ENCODE assay signal across 1 cellular context in genomic region chr17:8162232-8162996, GRCh38.
TF ChIP-seq lines count a peak whose summit lies in the region.

A gene with protein sequence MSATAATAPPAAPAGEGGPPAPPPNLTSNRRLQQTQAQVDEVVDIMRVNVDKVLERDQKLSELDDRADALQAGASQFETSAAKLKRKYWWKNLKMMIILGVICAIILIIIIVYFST (minus strand): TSS chr17:8162948. CDS start chr17:8162879, 69 bp downstream.

TF ChIP-seq in HepG2, 621 proteins besides CTCF, POLR2A, EP300 and RAD21 (continued from another document and continues in another):
- TF ChIP-seq, protein P1, sequence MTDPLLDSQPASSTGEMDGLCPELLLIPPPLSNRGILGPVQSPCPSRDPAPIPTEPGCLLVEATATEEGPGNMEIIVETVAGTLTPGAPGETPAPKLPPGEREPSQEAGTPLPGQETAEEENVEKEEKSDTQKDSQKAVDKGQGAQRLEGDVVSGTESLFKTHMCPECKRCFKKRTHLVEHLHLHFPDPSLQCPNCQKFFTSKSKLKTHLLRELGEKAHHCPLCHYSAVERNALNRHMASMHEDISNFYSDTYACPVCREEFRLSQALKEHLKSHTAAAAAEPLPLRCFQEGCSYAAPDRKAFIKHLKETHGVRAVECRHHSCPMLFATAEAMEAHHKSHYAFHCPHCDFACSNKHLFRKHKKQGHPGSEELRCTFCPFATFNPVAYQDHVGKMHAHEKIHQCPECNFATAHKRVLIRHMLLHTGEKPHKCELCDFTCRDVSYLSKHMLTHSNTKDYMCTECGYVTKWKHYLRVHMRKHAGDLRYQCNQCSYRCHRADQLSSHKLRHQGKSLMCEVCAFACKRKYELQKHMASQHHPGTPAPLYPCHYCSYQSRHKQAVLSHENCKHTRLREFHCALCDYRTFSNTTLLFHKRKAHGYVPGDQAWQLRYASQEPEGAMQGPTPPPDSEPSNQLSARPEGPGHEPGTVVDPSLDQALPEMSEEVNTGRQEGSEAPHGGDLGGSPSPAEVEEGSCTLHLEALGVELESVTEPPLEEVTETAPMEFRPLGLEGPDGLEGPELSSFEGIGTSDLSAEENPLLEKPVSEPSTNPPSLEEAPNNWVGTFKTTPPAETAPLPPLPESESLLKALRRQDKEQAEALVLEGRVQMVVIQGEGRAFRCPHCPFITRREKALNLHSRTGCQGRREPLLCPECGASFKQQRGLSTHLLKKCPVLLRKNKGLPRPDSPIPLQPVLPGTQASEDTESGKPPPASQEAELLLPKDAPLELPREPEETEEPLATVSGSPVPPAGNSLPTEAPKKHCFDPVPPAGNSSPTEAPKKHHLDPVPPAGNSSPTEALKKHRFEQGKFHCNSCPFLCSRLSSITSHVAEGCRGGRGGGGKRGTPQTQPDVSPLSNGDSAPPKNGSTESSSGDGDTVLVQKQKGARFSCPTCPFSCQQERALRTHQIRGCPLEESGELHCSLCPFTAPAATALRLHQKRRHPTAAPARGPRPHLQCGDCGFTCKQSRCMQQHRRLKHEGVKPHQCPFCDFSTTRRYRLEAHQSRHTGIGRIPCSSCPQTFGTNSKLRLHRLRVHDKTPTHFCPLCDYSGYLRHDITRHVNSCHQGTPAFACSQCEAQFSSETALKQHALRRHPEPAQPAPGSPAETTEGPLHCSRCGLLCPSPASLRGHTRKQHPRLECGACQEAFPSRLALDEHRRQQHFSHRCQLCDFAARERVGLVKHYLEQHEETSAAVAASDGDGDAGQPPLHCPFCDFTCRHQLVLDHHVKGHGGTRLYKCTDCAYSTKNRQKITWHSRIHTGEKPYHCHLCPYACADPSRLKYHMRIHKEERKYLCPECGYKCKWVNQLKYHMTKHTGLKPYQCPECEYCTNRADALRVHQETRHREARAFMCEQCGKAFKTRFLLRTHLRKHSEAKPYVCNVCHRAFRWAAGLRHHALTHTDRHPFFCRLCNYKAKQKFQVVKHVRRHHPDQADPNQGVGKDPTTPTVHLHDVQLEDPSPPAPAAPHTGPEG (CRISPR knock-in tag; IDR thresholded peaks at IDR 0.05): no peak
- TF ChIP-seq MIER3 (CRISPR knock-in tag; IDR thresholded peaks at IDR 0.05; ENCODE audit: borderline replicate concordance) (no peak), MYPOP (CRISPR knock-in tag; IDR thresholded peaks at IDR 0.05) (no peak), SP2 (CRISPR knock-in tag; IDR thresholded peaks at IDR 0.05) (0 out of 2 replicates have a peak, but pooled peaks have one; percentile 48), ISL2 (CRISPR knock-in tag; IDR thresholded peaks at IDR 0.05) (no peak), ATF4 (CRISPR knock-in tag; IDR thresholded peaks at IDR 0.05) (no peak), GZF1 (CRISPR knock-in tag; IDR thresholded peaks at IDR 0.05) (no peak), ZBTB33 (CRISPR knock-in tag; IDR thresholded peaks at IDR 0.05) (no peak), ZNF709 (CRISPR knock-in tag; IDR thresholded peaks at IDR 0.05) (0 out of 2 replicates have a peak, but pooled peaks have one; percentile 64), THAP7 (CRISPR knock-in tag; IDR thresholded peaks at IDR 0.05) (0 out of 2 replicates have a peak, but pooled peaks have one; percentile 64), ZNF451 (CRISPR knock-in tag; IDR thresholded peaks at IDR 0.05) (no peak), ZNF292 (CRISPR knock-in tag; IDR thresholded peaks at IDR 0.05; ENCODE audit: borderline replicate concordance, low read depth) (no peak), SIX1 (CRISPR knock-in tag; IDR thresholded peaks at IDR 0.05; ENCODE audit: borderline replicate concordance) (no peak), ZNF691 (CRISPR knock-in tag; IDR thresholded peaks at IDR 0.05; ENCODE audit: borderline replicate concordance, low read depth) (0 out of 2 replicates have a peak, but pooled peaks have one; percentile 23), ZNF431 (CRISPR knock-in tag; IDR thresholded peaks at IDR 0.05; ENCODE audit: borderline replicate concordance, low read depth) (0 out of 2 replicates have a peak, but pooled peaks have one; percentile 30), ZBTB49 (CRISPR knock-in tag; IDR thresholded peaks at IDR 0.05; ENCODE audit: borderline replicate concordance) (no peak), ZNF354B (CRISPR knock-in tag; IDR thresholded peaks at IDR 0.05) (0 out of 2 replicates have a peak, but pooled peaks have one; percentile 46), NCOR1 (IDR thresholded peaks at IDR 0.05; ENCODE audit: borderline replicate concordance, low read length) (no peak), HHEX (CRISPR knock-in tag; IDR thresholded peaks at IDR 0.05) (no peak), KAT8 (CRISPR knock-in tag; IDR thresholded peaks at IDR 0.05) (no peak), DMAP1 (CRISPR knock-in tag; IDR thresholded peaks at IDR 0.05) (no peak; the same call in 1 of the 2 replicates), ZNF343 (CRISPR knock-in tag; IDR thresholded peaks at IDR 0.05) (peak; percentile 50; the same call in 1 of the 2 replicates), ZNF367 (CRISPR knock-in tag; IDR thresholded peaks at IDR 0.05; ENCODE audit: borderline replicate concordance) (no peak), ZBTB3 (CRISPR knock-in tag; IDR thresholded peaks at IDR 0.05; ENCODE audit: borderline replicate concordance, low read depth) (no peak), PAX8 (CRISPR knock-in tag; IDR thresholded peaks at IDR 0.05; ENCODE audit: borderline replicate concordance) (peak; percentile 29; the same call in 1 of the 2 replicates), ZKSCAN8 (CRISPR knock-in tag; IDR thresholded peaks at IDR 0.05; ENCODE audit: borderline replicate concordance) (no peak), MYC (CRISPR knock-in tag; IDR thresholded peaks at IDR 0.05; ENCODE audit: borderline replicate concordance) (peak; percentile 17; the same call in 1 of the 2 replicates), GLI4 (CRISPR knock-in tag; IDR thresholded peaks at IDR 0.05; ENCODE audit: borderline replicate concordance) (0 out of 2 replicates have a peak, but pooled peaks have one; percentile 35), ARHGAP35 (CRISPR knock-in tag; IDR thresholded peaks at IDR 0.05; ENCODE audit: borderline replicate concordance) (no peak), NFE2 (CRISPR knock-in tag; IDR thresholded peaks at IDR 0.05) (no peak), ISX (CRISPR knock-in tag; conservative IDR thresholded peaks at IDR 0.05) (no peak), SMAD9 (CRISPR knock-in tag; IDR thresholded peaks at IDR 0.05) (no peak), MLLT10 (CRISPR knock-in tag; IDR thresholded peaks at IDR 0.05) (no peak), ZNF263 (CRISPR knock-in tag; IDR thresholded peaks at IDR 0.05) (peak; percentile 70), ZBTB42 (CRISPR knock-in tag; IDR thresholded peaks at IDR 0.05) (no peak), CREM (IDR thresholded peaks at IDR 0.05) (no peak), CREM (CRISPR knock-in tag; IDR thresholded peaks at IDR 0.05) (no peak), ZNF264 (CRISPR knock-in tag; IDR thresholded peaks at IDR 0.05) (no peak), RORA (CRISPR knock-in tag; IDR thresholded peaks at IDR 0.05) (no peak)
- TF ChIP-seq, protein P2, sequence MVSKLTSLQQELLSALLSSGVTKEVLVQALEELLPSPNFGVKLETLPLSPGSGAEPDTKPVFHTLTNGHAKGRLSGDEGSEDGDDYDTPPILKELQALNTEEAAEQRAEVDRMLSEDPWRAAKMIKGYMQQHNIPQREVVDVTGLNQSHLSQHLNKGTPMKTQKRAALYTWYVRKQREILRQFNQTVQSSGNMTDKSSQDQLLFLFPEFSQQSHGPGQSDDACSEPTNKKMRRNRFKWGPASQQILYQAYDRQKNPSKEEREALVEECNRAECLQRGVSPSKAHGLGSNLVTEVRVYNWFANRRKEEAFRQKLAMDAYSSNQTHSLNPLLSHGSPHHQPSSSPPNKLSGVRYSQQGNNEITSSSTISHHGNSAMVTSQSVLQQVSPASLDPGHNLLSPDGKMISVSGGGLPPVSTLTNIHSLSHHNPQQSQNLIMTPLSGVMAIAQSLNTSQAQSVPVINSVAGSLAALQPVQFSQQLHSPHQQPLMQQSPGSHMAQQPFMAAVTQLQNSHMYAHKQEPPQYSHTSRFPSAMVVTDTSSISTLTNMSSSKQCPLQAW (CRISPR knock-in tag; IDR thresholded peaks at IDR 0.05): peak; percentile 70; the same call in 1 of the 2 replicates
- TF ChIP-seq, protein P3, sequence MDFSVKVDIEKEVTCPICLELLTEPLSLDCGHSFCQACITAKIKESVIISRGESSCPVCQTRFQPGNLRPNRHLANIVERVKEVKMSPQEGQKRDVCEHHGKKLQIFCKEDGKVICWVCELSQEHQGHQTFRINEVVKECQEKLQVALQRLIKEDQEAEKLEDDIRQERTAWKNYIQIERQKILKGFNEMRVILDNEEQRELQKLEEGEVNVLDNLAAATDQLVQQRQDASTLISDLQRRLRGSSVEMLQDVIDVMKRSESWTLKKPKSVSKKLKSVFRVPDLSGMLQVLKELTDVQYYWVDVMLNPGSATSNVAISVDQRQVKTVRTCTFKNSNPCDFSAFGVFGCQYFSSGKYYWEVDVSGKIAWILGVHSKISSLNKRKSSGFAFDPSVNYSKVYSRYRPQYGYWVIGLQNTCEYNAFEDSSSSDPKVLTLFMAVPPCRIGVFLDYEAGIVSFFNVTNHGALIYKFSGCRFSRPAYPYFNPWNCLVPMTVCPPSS (IDR thresholded peaks at IDR 0.05): no peak
- TF ChIP-seq, protein P4, sequence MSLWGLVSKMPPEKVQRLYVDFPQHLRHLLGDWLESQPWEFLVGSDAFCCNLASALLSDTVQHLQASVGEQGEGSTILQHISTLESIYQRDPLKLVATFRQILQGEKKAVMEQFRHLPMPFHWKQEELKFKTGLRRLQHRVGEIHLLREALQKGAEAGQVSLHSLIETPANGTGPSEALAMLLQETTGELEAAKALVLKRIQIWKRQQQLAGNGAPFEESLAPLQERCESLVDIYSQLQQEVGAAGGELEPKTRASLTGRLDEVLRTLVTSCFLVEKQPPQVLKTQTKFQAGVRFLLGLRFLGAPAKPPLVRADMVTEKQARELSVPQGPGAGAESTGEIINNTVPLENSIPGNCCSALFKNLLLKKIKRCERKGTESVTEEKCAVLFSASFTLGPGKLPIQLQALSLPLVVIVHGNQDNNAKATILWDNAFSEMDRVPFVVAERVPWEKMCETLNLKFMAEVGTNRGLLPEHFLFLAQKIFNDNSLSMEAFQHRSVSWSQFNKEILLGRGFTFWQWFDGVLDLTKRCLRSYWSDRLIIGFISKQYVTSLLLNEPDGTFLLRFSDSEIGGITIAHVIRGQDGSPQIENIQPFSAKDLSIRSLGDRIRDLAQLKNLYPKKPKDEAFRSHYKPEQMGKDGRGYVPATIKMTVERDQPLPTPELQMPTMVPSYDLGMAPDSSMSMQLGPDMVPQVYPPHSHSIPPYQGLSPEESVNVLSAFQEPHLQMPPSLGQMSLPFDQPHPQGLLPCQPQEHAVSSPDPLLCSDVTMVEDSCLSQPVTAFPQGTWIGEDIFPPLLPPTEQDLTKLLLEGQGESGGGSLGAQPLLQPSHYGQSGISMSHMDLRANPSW (CRISPR knock-in tag; IDR thresholded peaks at IDR 0.05; ENCODE audit: borderline replicate concordance): no peak
